1 cellular context compared by ENCODE assay signal in the genomic region with DNA sequence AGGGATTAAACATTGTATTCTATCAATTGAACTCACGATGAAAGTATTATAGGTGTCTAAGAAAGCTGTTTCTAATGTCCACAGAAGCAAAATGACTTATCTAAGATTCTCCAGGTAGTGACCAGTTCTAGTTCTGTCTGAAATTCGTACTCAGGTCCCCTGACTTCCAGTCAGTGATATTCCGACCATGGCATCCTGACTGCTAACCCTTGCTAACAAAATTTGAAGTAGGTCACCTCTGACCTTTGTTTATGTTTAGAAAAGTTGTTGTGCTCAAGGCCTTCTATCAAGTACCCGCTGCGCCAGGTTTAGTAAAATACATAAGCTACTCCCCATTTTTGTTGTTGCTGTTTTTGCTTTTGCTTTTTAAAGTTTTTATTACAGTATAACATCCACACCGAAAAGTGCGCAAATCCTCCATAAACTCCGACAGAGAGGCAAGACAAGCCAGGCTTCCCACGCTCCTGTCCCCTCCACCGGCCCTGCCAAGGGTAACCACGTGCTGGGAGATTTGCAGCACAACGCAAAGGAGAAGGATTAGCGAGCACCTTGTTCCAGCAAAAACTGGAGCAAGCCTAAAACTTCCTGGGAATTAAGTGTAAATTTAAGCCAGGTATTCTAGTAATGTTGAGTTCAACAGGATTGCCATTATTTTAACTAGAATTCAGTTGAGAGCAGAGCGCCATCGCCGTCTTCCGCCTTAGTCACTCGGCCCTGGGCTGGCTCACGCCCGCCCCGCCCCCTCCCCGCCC.
TF ChIP-seq lines count a peak whose summit lies in the region.

No MANE protein-coding gene starts in this region.

TF ChIP-seq in HepG2, 621 proteins besides CTCF, POLR2A, EP300 and RAD21 (continued from another document and continues in another):
- TF ChIP-seq ETV5 (CRISPR knock-in tag; IDR thresholded peaks at IDR 0.05; ENCODE audit: borderline replicate concordance) (peak; percentile 45; the same call in 1 of the 2 replicates), NFE2 (CRISPR knock-in tag; IDR thresholded peaks at IDR 0.05) (no peak), ZBTB42 (CRISPR knock-in tag; IDR thresholded peaks at IDR 0.05) (0 out of 2 replicates have a peak, but pooled peaks have one; percentile 25), ARID2 (CRISPR knock-in tag; IDR thresholded peaks at IDR 0.05; ENCODE audit: borderline replicate concordance) (0 out of 2 replicates have a peak, but pooled peaks have one; percentile 57), HOXD1 (CRISPR knock-in tag; IDR thresholded peaks at IDR 0.05) (0 out of 2 replicates have a peak, but pooled peaks have one; percentile 8), PHF8 (CRISPR knock-in tag; IDR thresholded peaks at IDR 0.05) (peak; percentile 43; the same call in 1 of the 2 replicates), SKI (IDR thresholded peaks at IDR 0.05; ENCODE audit: partially characterized antibody) (no peak), ZNF20 (CRISPR knock-in tag; IDR thresholded peaks at IDR 0.05) (no peak), ZNF83 (CRISPR knock-in tag; IDR thresholded peaks at IDR 0.05; ENCODE audit: borderline replicate concordance) (no peak), KAT8 (CRISPR knock-in tag; IDR thresholded peaks at IDR 0.05) (peak; percentile 73), SNAI1 (CRISPR knock-in tag; IDR thresholded peaks at IDR 0.05; ENCODE audit: borderline replicate concordance) (0 out of 2 replicates have a peak, but pooled peaks have one; percentile 35), FOXA3 (CRISPR knock-in tag; IDR thresholded peaks at IDR 0.05) (0 out of 2 replicates have a peak, but pooled peaks have one; percentile 28), ZBTB1 (CRISPR knock-in tag; IDR thresholded peaks at IDR 0.05; ENCODE audit: borderline replicate concordance) (no peak), THAP11 (CRISPR knock-in tag; IDR thresholded peaks at IDR 0.05) (peak; percentile 70), NFKBIZ (CRISPR knock-in tag; IDR thresholded peaks at IDR 0.05) (0 out of 2 replicates have a peak, but pooled peaks have one; percentile 52), GLI4 (CRISPR knock-in tag; IDR thresholded peaks at IDR 0.05; ENCODE audit: borderline replicate concordance) (peak; percentile 20; the same call in 1 of the 2 replicates), ZNF644 (CRISPR knock-in tag; IDR thresholded peaks at IDR 0.05; ENCODE audit: low read depth) (no peak), ZNF749 (CRISPR knock-in tag; IDR thresholded peaks at IDR 0.05; ENCODE audit: borderline replicate concordance) (0 out of 2 replicates have a peak, but pooled peaks have one; percentile 48), ZNF24 (IDR thresholded peaks at IDR 0.05) (no peak; the same call in 1 of the 2 replicates), PHF20 (CRISPR knock-in tag; IDR thresholded peaks at IDR 0.05) (peak; percentile 51; the same call in 1 of the 2 replicates), MIXL1 (CRISPR knock-in tag; IDR thresholded peaks at IDR 0.05) (no peak), ZEB1 (IDR thresholded peaks at IDR 0.05; ENCODE audit: insufficient replicate concordance, low read depth) (no peak), ZNF550 (CRISPR knock-in tag; IDR thresholded peaks at IDR 0.05; ENCODE audit: borderline replicate concordance) (no peak), ERF (CRISPR knock-in tag; IDR thresholded peaks at IDR 0.05) (peak; percentile 67; the same call in 1 of the 2 replicates), KDM5A (IDR thresholded peaks at IDR 0.05; ENCODE audit: borderline replicate concordance, low read length) (0 out of 2 replicates have a peak, but pooled peaks have one; percentile 16), EEA1 (CRISPR knock-in tag; IDR thresholded peaks at IDR 0.05; ENCODE audit: borderline replicate concordance) (no peak), ZNF816 (CRISPR knock-in tag; IDR thresholded peaks at IDR 0.05; ENCODE audit: borderline replicate concordance) (no peak), RXRB (CRISPR knock-in tag; IDR thresholded peaks at IDR 0.05; ENCODE audit: borderline replicate concordance) (peak; percentile 37; the same call in 1 of the 2 replicates), ZFP1 (CRISPR knock-in tag; IDR thresholded peaks at IDR 0.05) (peak; percentile 61; the same call in 1 of the 2 replicates), ZFY (CRISPR knock-in tag; IDR thresholded peaks at IDR 0.05) (peak; percentile 77), HDAC1 (CRISPR knock-in tag; IDR thresholded peaks at IDR 0.05) (peak; percentile 9; the same call in 1 of the 2 replicates), ZNF317 (CRISPR knock-in tag; IDR thresholded peaks at IDR 0.05) (0 out of 2 replicates have a peak, but pooled peaks have one; percentile 52), RFX5 (IDR thresholded peaks at IDR 0.05; ENCODE audit: low read depth, low read length) (no peak), ZNF883 (CRISPR knock-in tag; IDR thresholded peaks at IDR 0.05; ENCODE audit: not compliant biosample characterization) (peak; percentile 71)
- TF ChIP-seq, protein P1, sequence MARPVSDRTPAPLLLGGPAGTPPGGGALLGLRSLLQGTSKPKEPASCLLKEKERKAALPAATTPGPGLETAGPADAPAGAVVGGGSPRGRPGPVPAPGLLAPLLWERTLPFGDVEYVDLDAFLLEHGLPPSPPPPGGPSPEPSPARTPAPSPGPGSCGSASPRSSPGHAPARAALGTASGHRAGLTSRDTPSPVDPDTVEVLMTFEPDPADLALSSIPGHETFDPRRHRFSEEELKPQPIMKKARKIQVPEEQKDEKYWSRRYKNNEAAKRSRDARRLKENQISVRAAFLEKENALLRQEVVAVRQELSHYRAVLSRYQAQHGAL (CRISPR knock-in tag; IDR thresholded peaks at IDR 0.05; ENCODE audit: not compliant biosample characterization): no peak
- TF ChIP-seq, protein P2, sequence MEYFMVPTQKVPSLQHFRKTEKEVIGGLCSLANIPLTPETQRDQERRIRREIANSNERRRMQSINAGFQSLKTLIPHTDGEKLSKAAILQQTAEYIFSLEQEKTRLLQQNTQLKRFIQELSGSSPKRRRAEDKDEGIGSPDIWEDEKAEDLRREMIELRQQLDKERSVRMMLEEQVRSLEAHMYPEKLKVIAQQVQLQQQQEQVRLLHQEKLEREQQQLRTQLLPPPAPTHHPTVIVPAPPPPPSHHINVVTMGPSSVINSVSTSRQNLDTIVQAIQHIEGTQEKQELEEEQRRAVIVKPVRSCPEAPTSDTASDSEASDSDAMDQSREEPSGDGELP (IDR thresholded peaks at IDR 0.05; ENCODE audit: borderline replicate concordance, low read depth): no peak
- TF ChIP-seq, protein P3, sequence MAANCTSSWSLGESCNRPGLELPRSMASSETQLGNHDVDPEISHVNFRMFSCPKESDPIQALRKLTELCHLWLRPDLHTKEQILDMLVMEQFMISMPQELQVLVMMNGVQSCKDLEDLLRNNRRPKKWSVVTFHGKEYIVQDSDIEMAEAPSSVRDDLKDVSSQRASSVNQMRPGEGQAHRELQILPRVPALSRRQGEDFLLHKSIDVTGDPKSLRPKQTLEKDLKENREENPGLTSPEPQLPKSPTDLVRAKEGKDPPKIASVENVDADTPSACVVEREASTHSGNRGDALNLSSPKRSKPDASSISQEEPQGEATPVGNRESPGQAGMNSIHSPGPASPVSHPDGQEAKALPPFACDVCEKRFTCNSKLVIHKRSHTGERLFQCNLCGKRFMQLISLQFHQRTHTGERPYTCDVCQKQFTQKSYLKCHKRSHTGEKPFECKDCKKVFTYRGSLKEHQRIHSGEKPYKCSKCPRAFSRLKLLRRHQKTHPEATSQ (CRISPR knock-in tag; IDR thresholded peaks at IDR 0.05; ENCODE audit: borderline replicate concordance): peak; percentile 71; the same call in 1 of the 2 replicates
- TF ChIP-seq, protein P4, sequence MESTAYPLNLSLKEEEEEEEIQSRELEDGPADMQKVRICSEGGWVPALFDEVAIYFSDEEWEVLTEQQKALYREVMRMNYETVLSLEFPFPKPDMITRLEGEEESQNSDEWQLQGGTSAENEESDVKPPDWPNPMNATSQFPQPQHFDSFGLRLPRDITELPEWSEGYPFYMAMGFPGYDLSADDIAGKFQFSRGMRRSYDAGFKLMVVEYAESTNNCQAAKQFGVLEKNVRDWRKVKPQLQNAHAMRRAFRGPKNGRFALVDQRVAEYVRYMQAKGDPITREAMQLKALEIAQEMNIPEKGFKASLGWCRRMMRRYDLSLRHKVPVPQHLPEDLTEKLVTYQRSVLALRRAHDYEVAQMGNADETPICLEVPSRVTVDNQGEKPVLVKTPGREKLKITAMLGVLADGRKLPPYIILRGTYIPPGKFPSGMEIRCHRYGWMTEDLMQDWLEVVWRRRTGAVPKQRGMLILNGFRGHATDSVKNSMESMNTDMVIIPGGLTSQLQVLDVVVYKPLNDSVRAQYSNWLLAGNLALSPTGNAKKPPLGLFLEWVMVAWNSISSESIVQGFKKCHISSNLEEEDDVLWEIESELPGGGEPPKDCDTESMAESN (CRISPR knock-in tag; conservative IDR thresholded peaks at IDR 0.05): peak; percentile 80
- TF ChIP-seq, protein P5, sequence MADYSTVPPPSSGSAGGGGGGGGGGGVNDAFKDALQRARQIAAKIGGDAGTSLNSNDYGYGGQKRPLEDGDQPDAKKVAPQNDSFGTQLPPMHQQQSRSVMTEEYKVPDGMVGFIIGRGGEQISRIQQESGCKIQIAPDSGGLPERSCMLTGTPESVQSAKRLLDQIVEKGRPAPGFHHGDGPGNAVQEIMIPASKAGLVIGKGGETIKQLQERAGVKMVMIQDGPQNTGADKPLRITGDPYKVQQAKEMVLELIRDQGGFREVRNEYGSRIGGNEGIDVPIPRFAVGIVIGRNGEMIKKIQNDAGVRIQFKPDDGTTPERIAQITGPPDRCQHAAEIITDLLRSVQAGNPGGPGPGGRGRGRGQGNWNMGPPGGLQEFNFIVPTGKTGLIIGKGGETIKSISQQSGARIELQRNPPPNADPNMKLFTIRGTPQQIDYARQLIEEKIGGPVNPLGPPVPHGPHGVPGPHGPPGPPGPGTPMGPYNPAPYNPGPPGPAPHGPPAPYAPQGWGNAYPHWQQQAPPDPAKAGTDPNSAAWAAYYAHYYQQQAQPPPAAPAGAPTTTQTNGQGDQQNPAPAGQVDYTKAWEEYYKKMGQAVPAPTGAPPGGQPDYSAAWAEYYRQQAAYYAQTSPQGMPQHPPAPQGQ (CRISPR knock-in tag; IDR thresholded peaks at IDR 0.05; ENCODE audit: borderline replicate concordance): no peak; the same call in 1 of the 2 replicates
- TF ChIP-seq, protein P6, sequence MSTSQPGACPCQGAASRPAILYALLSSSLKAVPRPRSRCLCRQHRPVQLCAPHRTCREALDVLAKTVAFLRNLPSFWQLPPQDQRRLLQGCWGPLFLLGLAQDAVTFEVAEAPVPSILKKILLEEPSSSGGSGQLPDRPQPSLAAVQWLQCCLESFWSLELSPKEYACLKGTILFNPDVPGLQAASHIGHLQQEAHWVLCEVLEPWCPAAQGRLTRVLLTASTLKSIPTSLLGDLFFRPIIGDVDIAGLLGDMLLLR (CRISPR knock-in tag; IDR thresholded peaks at IDR 0.05): peak; percentile 64; the same call in 1 of the 2 replicates
- TF ChIP-seq, protein P7, sequence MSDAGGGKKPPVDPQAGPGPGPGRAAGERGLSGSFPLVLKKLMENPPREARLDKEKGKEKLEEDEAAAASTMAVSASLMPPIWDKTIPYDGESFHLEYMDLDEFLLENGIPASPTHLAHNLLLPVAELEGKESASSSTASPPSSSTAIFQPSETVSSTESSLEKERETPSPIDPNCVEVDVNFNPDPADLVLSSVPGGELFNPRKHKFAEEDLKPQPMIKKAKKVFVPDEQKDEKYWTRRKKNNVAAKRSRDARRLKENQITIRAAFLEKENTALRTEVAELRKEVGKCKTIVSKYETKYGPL (CRISPR knock-in tag; IDR thresholded peaks at IDR 0.05): peak; percentile 39; the same call in 1 of the 2 replicates
- TF ChIP-seq, protein P8, sequence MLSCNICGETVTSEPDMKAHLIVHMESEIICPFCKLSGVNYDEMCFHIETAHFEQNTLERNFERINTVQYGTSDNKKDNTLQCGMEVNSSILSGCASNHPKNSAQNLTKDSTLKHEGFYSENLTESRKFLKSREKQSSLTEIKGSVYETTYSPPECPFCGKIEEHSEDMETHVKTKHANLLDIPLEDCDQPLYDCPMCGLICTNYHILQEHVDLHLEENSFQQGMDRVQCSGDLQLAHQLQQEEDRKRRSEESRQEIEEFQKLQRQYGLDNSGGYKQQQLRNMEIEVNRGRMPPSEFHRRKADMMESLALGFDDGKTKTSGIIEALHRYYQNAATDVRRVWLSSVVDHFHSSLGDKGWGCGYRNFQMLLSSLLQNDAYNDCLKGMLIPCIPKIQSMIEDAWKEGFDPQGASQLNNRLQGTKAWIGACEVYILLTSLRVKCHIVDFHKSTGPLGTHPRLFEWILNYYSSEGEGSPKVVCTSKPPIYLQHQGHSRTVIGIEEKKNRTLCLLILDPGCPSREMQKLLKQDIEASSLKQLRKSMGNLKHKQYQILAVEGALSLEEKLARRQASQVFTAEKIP (CRISPR knock-in tag; IDR thresholded peaks at IDR 0.05; ENCODE audit: borderline replicate concordance): no peak
- TF ChIP-seq, protein P9, sequence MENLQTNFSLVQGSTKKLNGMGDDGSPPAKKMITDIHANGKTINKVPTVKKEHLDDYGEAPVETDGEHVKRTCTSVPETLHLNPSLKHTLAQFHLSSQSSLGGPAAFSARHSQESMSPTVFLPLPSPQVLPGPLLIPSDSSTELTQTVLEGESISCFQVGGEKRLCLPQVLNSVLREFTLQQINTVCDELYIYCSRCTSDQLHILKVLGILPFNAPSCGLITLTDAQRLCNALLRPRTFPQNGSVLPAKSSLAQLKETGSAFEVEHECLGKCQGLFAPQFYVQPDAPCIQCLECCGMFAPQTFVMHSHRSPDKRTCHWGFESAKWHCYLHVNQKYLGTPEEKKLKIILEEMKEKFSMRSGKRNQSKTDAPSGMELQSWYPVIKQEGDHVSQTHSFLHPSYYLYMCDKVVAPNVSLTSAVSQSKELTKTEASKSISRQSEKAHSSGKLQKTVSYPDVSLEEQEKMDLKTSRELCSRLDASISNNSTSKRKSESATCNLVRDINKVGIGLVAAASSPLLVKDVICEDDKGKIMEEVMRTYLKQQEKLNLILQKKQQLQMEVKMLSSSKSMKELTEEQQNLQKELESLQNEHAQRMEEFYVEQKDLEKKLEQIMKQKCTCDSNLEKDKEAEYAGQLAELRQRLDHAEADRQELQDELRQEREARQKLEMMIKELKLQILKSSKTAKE (CRISPR knock-in tag; IDR thresholded peaks at IDR 0.05; ENCODE audit: borderline replicate concordance): peak; percentile 33; the same call in 1 of the 2 replicates
- TF ChIP-seq, protein P10, sequence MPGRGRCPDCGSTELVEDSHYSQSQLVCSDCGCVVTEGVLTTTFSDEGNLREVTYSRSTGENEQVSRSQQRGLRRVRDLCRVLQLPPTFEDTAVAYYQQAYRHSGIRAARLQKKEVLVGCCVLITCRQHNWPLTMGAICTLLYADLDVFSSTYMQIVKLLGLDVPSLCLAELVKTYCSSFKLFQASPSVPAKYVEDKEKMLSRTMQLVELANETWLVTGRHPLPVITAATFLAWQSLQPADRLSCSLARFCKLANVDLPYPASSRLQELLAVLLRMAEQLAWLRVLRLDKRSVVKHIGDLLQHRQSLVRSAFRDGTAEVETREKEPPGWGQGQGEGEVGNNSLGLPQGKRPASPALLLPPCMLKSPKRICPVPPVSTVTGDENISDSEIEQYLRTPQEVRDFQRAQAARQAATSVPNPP (CRISPR knock-in tag; IDR thresholded peaks at IDR 0.05): peak; percentile 78; the same call in 1 of the 2 replicates
- TF ChIP-seq, protein P11, sequence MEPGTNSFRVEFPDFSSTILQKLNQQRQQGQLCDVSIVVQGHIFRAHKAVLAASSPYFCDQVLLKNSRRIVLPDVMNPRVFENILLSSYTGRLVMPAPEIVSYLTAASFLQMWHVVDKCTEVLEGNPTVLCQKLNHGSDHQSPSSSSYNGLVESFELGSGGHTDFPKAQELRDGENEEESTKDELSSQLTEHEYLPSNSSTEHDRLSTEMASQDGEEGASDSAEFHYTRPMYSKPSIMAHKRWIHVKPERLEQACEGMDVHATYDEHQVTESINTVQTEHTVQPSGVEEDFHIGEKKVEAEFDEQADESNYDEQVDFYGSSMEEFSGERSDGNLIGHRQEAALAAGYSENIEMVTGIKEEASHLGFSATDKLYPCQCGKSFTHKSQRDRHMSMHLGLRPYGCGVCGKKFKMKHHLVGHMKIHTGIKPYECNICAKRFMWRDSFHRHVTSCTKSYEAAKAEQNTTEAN (CRISPR knock-in tag; conservative IDR thresholded peaks at IDR 0.05): peak; percentile 26; the same call in 1 of the 2 replicates
